In the genomic region with DNA sequence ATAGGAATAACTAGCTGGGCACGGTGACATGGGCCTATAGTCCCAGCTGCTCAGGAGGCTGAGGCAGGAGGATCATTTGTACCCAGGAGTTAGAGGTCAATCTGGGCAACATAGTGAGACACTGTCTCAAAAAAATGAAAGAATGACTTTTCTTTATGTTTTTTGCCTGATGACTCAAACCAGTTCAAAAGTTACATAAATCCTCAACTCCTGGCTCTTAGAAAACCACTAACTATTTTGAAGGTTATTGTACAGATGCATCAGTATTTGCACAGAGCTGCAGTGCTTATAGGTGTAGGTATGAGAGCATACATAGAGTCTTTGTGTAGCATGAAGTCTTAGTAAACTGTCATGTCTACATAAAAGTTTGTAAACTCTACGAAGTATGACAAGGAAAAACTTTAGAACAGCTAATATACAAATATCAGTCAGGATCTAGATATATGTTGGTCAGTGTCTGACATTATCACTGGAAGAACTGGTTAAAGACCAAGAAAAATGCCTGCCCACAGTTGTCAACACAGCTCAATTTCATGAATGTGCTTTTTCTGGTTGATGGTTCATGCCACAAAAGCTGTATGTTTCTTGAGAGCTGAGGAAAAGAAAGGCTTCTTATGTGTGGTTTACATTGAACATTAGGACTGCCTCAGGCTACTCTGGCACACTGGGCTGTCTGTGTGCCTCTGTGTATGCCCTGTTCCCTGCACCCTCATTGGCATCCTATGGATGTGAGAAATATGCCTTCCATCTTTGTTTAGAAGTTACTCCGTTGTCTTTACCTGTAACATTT, we compare ENCODE assay signal across 24 cellular contexts.
DNase-seq lines count a peak whose midpoint lies in the region; ATAC-seq and TF ChIP-seq lines count a peak whose summit lies in the region.
"Had no signal": no experiment of that assay in that cellular context is flagged by ENCODE, and none has a peak within 500 bp of the region (broad histone marks: within the 10 kb centered on the region; RNA-seq: fewer than 3 reads in every experiment).

No MANE protein-coding gene starts in this region.

- H3K9me3 ChIP-seq in A673 (ENCODE audit: low read depth, low read length, poor library complexity, severe bottlenecking) (no peaks in the 10 kb centered on the region), IMR-90 (ENCODE audit: control insufficient read depth, insufficient read depth, low read length) (no peaks in the 10 kb centered on the region), PC-9 (ENCODE audit: insufficient read depth, low read depth) (no peaks in the 10 kb centered on the region)
- H3K9me3 ChIP-seq: BE2C, esophagus muscularis mucosa, lower lobe of right lung, transverse colon had no signal

- ATAC-seq in IMR-90 (ENCODE audit: low read depth), result no peak
- ATAC-seq: effector memory CD8-positive, alpha-beta T cell; lower lobe of right lung had no signal

- peak overlapping the region; percentile 88 for H2BK5ac ChIP-seq in IMR-90 (ENCODE audit: low read depth, low read length, poor library complexity, severe bottlenecking)

- POLR2A ChIA-PET in A673 (lab: Charles Lee; ENCODE audit: low non-redundant PET) (no interaction called here), IMR-90 (lab: Charles Lee; ENCODE audit: unreplicated experiment) (no interaction called here), MCF 10A (lab: Yijun Ruan, JAX) (interaction anchor here (1.0 to 1.4 kb wide), 5 partner anchors 10 to 392 kb away, joined by 3 to 4 read pairs (median 4); no protein-coding TSS in a partner anchor), PC-9 (lab: Charles Lee; ENCODE audit: unreplicated experiment) (no interaction called here), RWPE1 (lab: Yijun Ruan, JAX; ENCODE audit: low non-redundant PET) (no interaction called here)

- peak overlapping the region; percentile 99 for H2AK5ac ChIP-seq in IMR-90 (ENCODE audit: low read depth, low read length)

- peaks cover 50% of the 10 kb centered on the region for H3K4me1 ChIP-seq in A673 (ENCODE audit: insufficient read depth, low read length, poor library complexity, severe bottlenecking)
- H3K4me1 ChIP-seq in IMR-90 (ENCODE audit: control insufficient read depth, insufficient read depth, low read length), result peaks cover 23% of the 10 kb centered on the region
- peaks cover 5% of the 10 kb centered on the region; the same call in 1 of the 2 replicates for H3K4me1 ChIP-seq in PC-9 (replicated peaks; ENCODE audit: insufficient read depth)

- H3K79me2 ChIP-seq in PC-9 (ENCODE audit: low read depth), result no peaks in the 10 kb centered on the region

- intact Hi-C loops in A673 (cut with micrococcal nuclease; ENCODE audit: unreplicated experiment) (loop anchor here (5.0 kb wide), 1 partner anchor 39 kb away; no protein-coding TSS in a partner anchor), IMR-90 (cut with micrococcal nuclease) (loop anchor here (5.0 kb wide), 2 partner anchors 121 to 226 kb away; no protein-coding TSS in a partner anchor), MCF 10A (cut with micrococcal nuclease) (loop anchor here (5.0 kb wide), 1 partner anchor 391 kb away; the partner anchor contains the start of gene SIPA1L1), PC-9 (cut with micrococcal nuclease; ENCODE audit: unreplicated experiment) (loop anchor here (10.0 kb wide), 1 partner anchor 388 kb away; the partner anchor contains the start of gene SIPA1L1), lower leg skin (cut with DNase I; ENCODE audit: low total_unique reads) (no loop called here)

- peak overlapping the region; percentile 100 for H2BK15ac ChIP-seq in IMR-90 (ENCODE audit: low read depth, low read length)

- H3K23ac ChIP-seq in IMR-90 (ENCODE audit: low read depth, low read length), result peak overlapping the region; percentile 99

- no peaks in the 10 kb centered on the region for H3K9me2 ChIP-seq in PC-9 (ENCODE audit: insufficient read depth)

- H3K27me3 ChIP-seq in A673 (replicated peaks; ENCODE audit: insufficient read depth, low read depth, low read length, poor library complexity), result no peaks in the 10 kb centered on the region
- no peaks in the 10 kb centered on the region for H3K27me3 ChIP-seq in IMR-90 (ENCODE audit: control insufficient read depth, insufficient read depth, low read length)
- H3K27me3 ChIP-seq in PC-9 (ENCODE audit: insufficient read depth, low read depth), result no peaks in the 10 kb centered on the region
- H3K27me3 ChIP-seq: BE2C, esophagus muscularis mucosa, transverse colon had no signal

- no peak for TF ChIP-seq CTCF in A673 (conservative IDR thresholded peaks at IDR 0.05; ENCODE audit: low read depth, low read length)
- TF ChIP-seq CTCF in IMR-90 (conservative IDR thresholded peaks at IDR 0.05; ENCODE audit: low read depth, low read length), result no peak
- TF ChIP-seq CTCF in MCF 10A (IDR thresholded peaks at IDR 0.05; ENCODE audit: unreplicated experiment), result no peak
- no peak for TF ChIP-seq CTCF in nephron (IDR thresholded peaks at IDR 0.05; ENCODE audit: unreplicated experiment in 3 of 3)
- no peak for TF ChIP-seq CTCF in PC-9 (conservative IDR thresholded peaks at IDR 0.05)
- no peak for TF ChIP-seq CTCF in lower leg skin (IDR thresholded peaks at IDR 0.05)
- TF ChIP-seq CTCF in RWPE1 (conservative IDR thresholded peaks at IDR 0.05; ENCODE audit: low read depth), result no peak

- DNase-seq in A673 (ENCODE audit: low spot score) (no peak), IMR-90 (peak; percentile 57), MCF 10A (ENCODE audit: unreplicated experiment) (peak; percentile 27), PC-9 (no peak), lower leg skin (ENCODE audit: low spot score in 2 of 2) (no peak), RWPE1 (ENCODE audit: low spot score) (no peak), NCI-H2081 treated with DMSO at 0.1 percent for 48 hours (lab: John Stamatoyannopoulos, UW) (no peak)
- DNase-seq: activated CD4-positive, alpha-beta T cell treated with anti-CD3 and anti-CD28 coated beads for 1 hour; activated naive CD4-positive, alpha-beta T cell treated with anti-CD3 and anti-CD28 coated beads, Interleukin-2, amount 50 U/mL, for 16 hours; BE2C; DMS79; effector memory CD8-positive, alpha-beta T cell; KG1; kidney; lower lobe of right lung; NCI-H2171; nucleus accumbens; retina; Right ventricle myocardium superior; stimulated activated CD4-positive, alpha-beta T cell treated with anti-CD3 and anti-CD28 coated beads, Interleukin-12 subunit alpha, Interleukin-12 subunit beta, amount 100 ng/mL, for 4 hours; transverse colon had no signal

- H3K4me3 Mint-ChIP-seq in MCF 10A (ENCODE audit: unreplicated experiment) (no peak overlapping the region), nephron (no peak overlapping the region)
- H3K4me3 Mint-ChIP-seq: effector memory CD8-positive, alpha-beta T cell; stimulated activated naive CD8-positive, alpha-beta T cell treated with anti-CD3 and anti-CD28 coated beads, Interleukin-15, Interleukin-2, amounts not matched to agents 100 ng/mL and 50 ng/mL, for 24 hours had no signal

- H4K20me1 ChIP-seq in IMR-90 (ENCODE audit: insufficient read depth, low read length) (no peaks in the 10 kb centered on the region; the same call in 1 of the 2 replicates), PC-9 (ENCODE audit: insufficient read depth) (no peaks in the 10 kb centered on the region)

- peak overlapping the region; percentile 87 for H3K27ac ChIP-seq in A673 (ENCODE audit: low read depth, low read length, poor library complexity, severe bottlenecking)
- peak overlapping the region; percentile 91; the same call in 1 of the 2 replicates for H3K27ac ChIP-seq in IMR-90 (ENCODE audit: insufficient read depth, low read length)
- H3K27ac ChIP-seq in PC-9, result no peak overlapping the region
- no peak overlapping the region for H3K27ac ChIP-seq in RWPE1
- H3K27ac ChIP-seq: esophagus muscularis mucosa, lower lobe of right lung, transverse colon had no signal

- no peaks in the 10 kb centered on the region for H3K27me3 Mint-ChIP-seq in MCF 10A (ENCODE audit: insufficient read depth, unreplicated experiment)
- H3K27me3 Mint-ChIP-seq in nephron (ENCODE audit: low read depth), result peaks cover 15% of the 10 kb centered on the region
- H3K27me3 Mint-ChIP-seq: effector memory CD8-positive, alpha-beta T cell; stimulated activated naive CD8-positive, alpha-beta T cell treated with anti-CD3 and anti-CD28 coated beads, Interleukin-15, Interleukin-2, amounts not matched to agents 100 ng/mL and 50 ng/mL, for 24 hours had no signal

- peak overlapping the region; percentile 53 for H2AK9ac ChIP-seq in IMR-90 (replicated peaks; ENCODE audit: low read depth, low read length, poor library complexity)

- no peaks in the 10 kb centered on the region for H3K9me3 Mint-ChIP-seq in MCF 10A (ENCODE audit: unreplicated experiment)
- H3K9me3 Mint-ChIP-seq in nephron, result no peaks in the 10 kb centered on the region
- H3K9me3 Mint-ChIP-seq: effector memory CD8-positive, alpha-beta T cell; stimulated activated naive CD8-positive, alpha-beta T cell treated with anti-CD3 and anti-CD28 coated beads, Interleukin-15, Interleukin-2, amounts not matched to agents 100 ng/mL and 50 ng/mL, for 24 hours had no signal

- H3K4me1 Mint-ChIP-seq in MCF 10A (ENCODE audit: insufficient read depth, unreplicated experiment), result peaks cover 36% of the 10 kb centered on the region
- peaks cover 18% of the 10 kb centered on the region for H3K4me1 Mint-ChIP-seq in nephron

- BruUV-seq in A673 (replicated peaks; lab: Mats Ljungman, UMichigan) (no TSS peak), IMR-90 (replicated peaks; lab: Mats Ljungman, UMichigan) (no TSS peak), MCF 10A (replicated peaks; lab: Mats Ljungman, UMichigan) (no TSS peak), PC-9 (replicated peaks; lab: Mats Ljungman, UMichigan) (no TSS peak)

- H3K36me3 ChIP-seq in A673 (ENCODE audit: insufficient read depth, low read length, poor library complexity, severe bottlenecking) (peaks cover 9% of the 10 kb centered on the region), IMR-90 (ENCODE audit: control insufficient read depth, insufficient read depth, low read length) (peaks cover 12% of the 10 kb centered on the region), PC-9 (ENCODE audit: low read depth) (peaks cover 24% of the 10 kb centered on the region; the same call in 1 of the 2 replicates)
- H3K36me3 ChIP-seq: BE2C had no signal

- TF ChIP-seq POLR2A in IMR-90 (IDR thresholded peaks at IDR 0.05; ENCODE audit: low read depth, low read length) (no peak), lower leg skin (IDR thresholded peaks at IDR 0.05) (no peak)

- WGBS in IMR-90 (ENCODE audit: extremely low coverage in 2 of 2, insufficient read length in 1 of 2), 2 experiments, result 100% methylated on average over 1 of the region's 3 CpGs; no CpG with 5 or more reads in 1 of the 2 experiments
- 85 to 88% methylated on average over 3 of the region's 3 CpGs for whole genome bisulfite sequencing in lower leg skin, 2 donors

- H3K27ac Mint-ChIP-seq in MCF 10A (ENCODE audit: low read depth, unreplicated experiment) (peak overlapping the region; percentile 51), nephron (peak overlapping the region in 2 of 3 experiments; percentile 72 to 73)
- H3K27ac Mint-ChIP-seq: stimulated activated naive CD8-positive, alpha-beta T cell treated with anti-CD3 and anti-CD28 coated beads, Interleukin-15, Interleukin-2, amounts not matched to agents 100 ng/mL and 50 ng/mL, for 24 hours had no signal

- peaks cover 20% of the 10 kb centered on the region for H3K36me3 Mint-ChIP-seq in MCF 10A (ENCODE audit: insufficient read depth, unreplicated experiment)
- H3K36me3 Mint-ChIP-seq in nephron (ENCODE audit: low read depth), result peaks cover 24% of the 10 kb centered on the region

- dilution Hi-C loops in IMR-90 (cut with HindIII; ENCODE audit: low sequenced_read_pairs, unreplicated experiment), result no loop called here

- H3K9me1 ChIP-seq in IMR-90 (ENCODE audit: insufficient read depth, low read length), result peaks cover 27% of the 10 kb centered on the region

- H3K79me1 ChIP-seq in IMR-90 (ENCODE audit: low read depth in 1 of 2, low read length in 2 of 2), result peaks cover 28 to 43% of the 10 kb centered on the region in 2 experiments

- peak overlapping the region; percentile 99 for H4K5ac ChIP-seq in IMR-90 (ENCODE audit: low read depth, low read length)

- H3K4me3 ChIP-seq in A673 (ENCODE audit: low read depth, low read length, poor library complexity, severe bottlenecking), result no peak overlapping the region
- no peak overlapping the region for H3K4me3 ChIP-seq in IMR-90 (ENCODE audit: insufficient read depth, low read depth, low read length)
- no peak overlapping the region for H3K4me3 ChIP-seq in PC-9
- H3K4me3 ChIP-seq in lower leg skin (ENCODE audit: low read depth, poor library complexity, severe bottlenecking), result no peak overlapping the region
- H3K4me3 ChIP-seq: esophagus muscularis mucosa, lower lobe of right lung, transverse colon had no signal

- peak overlapping the region; percentile 98 for H3K18ac ChIP-seq in IMR-90 (ENCODE audit: low read depth, low read length)

- H2AFZ ChIP-seq in IMR-90 (replicated peaks; ENCODE audit: low read length, poor library complexity) (no peak overlapping the region), PC-9 (no peak overlapping the region)

- peak overlapping the region; percentile 90 for H3K14ac ChIP-seq in IMR-90 (replicated peaks; ENCODE audit: low read depth, low read length)

- H3K4ac ChIP-seq in IMR-90 (ENCODE audit: low read depth, low read length), result peak overlapping the region; percentile 97

- 0 out of 2 replicates have a peak overlapping the region, but pooled peaks have one; percentile 38 for H3K4me2 ChIP-seq in IMR-90 (ENCODE audit: low read depth, low read length)
- no peak overlapping the region for H3K4me2 ChIP-seq in PC-9

- H2BK120ac ChIP-seq in IMR-90 (ENCODE audit: low read depth, low read length), result peak overlapping the region; percentile 97

- H3F3A ChIP-seq in PC-9 (ENCODE audit: insufficient read depth, low read depth), result peaks cover 13% of the 10 kb centered on the region; the same call in 1 of the 2 replicates

- in situ Hi-C loops in IMR-90 (cut with MboI; ENCODE audit: low sequenced_read_pairs), result no loop called here

- peak overlapping the region; percentile 56 for H3K56ac ChIP-seq in IMR-90 (ENCODE audit: extremely low read depth, insufficient read depth, low read length)

- CTCF ChIA-PET in A673 (lab: Charles Lee), result no interaction called here
- CTCF ChIA-PET in IMR-90 (lab: Yijun Ruan, JAX), result interaction anchor here (1.7 kb wide), 1 partner anchor 8 kb away, joined by 6 read pairs; no protein-coding TSS in a partner anchor
- CTCF ChIA-PET in MCF 10A (lab: Yijun Ruan, JAX), result interaction anchor here (0.6 to 2.1 kb wide), 5 partner anchors 250 to 571 kb away, joined by 3 to 12 read pairs (median 3); no protein-coding TSS in a partner anchor
- CTCF ChIA-PET in PC-9 (lab: Charles Lee), result no interaction called here
- CTCF ChIA-PET in RWPE1 (lab: Yijun Ruan, JAX), result interaction anchor here (0.8 kb wide), 1 partner anchor 356 kb away, joined by 4 read pairs; no protein-coding TSS in a partner anchor

- H3K9ac ChIP-seq in IMR-90 (ENCODE audit: low read depth, low read length), result peak overlapping the region; percentile 42; the same call in 1 of the 2 replicates

- peak overlapping the region; percentile 97 for H4K91ac ChIP-seq in IMR-90 (ENCODE audit: insufficient read depth, low read depth, low read length)

- H2BK20ac ChIP-seq in IMR-90 (ENCODE audit: low read depth, low read length), result peak overlapping the region; percentile 98

- H4K8ac ChIP-seq in IMR-90 (ENCODE audit: low read depth in 2 of 2, low read length in 2 of 2), result peak overlapping the region; percentile 74 to 88

- TF ChIP-seq RAD21 in IMR-90 (IDR thresholded peaks at IDR 0.05; ENCODE audit: low read length), result no peak

Comparison
In these comparisons a context has a peak if more than half of its experiments do, and no peak if none do; other contexts are left out.
1. DNase-seq: peak in IMR-90 (single experiment) and MCF 10A (single experiment); none in A673 (single experiment), PC-9 (0 of 2), lower leg skin (0 of 2), RWPE1 (single experiment) and NCI-H2081 treated with DMSO at 0.1 percent for 48 hours (single experiment).
2. H3K27ac ChIP-seq: peak in A673 (single experiment) and IMR-90 (single experiment); none in PC-9 (single experiment) and RWPE1 (single experiment).
3. CTCF ChIA-PET loops: an anchor here in IMR-90 (1.7 kb wide), MCF 10A (0.6 to 2.1 kb wide) and RWPE1 (0.8 kb wide); none called in A673 and PC-9.